In genomic region chr7:47792521-47793121, GRCh38 we compare ENCODE assay signal across 9 cellular contexts.
DNase-seq lines count a peak whose midpoint lies in the region; ATAC-seq and TF ChIP-seq lines count a peak whose summit lies in the region.
"Had no signal": no experiment of that assay in that cellular context is flagged by ENCODE, and none has a peak within 500 bp of the region (broad histone marks: within the 10 kb centered on the region; RNA-seq: fewer than 3 reads in every experiment).

No MANE protein-coding gene starts in this region.

- no peak for DNase-seq in AG09309 (ENCODE audit: low read depth)
- DNase-seq in KBM-7, result peak; percentile 21
- DNase-seq in WERI-Rb-1, result peak; percentile 17
- peak; percentile 35 for DNase-seq in inferior parietal cortex (ENCODE audit: extremely low spot score)
- no peak for DNase-seq in GM19238 (ENCODE audit: insufficient read length, low spot score)
- no peak for DNase-seq in NCI-H1105 (lab: John Stamatoyannopoulos, UW)
- DNase-seq in activated naive CD4-positive, alpha-beta T cell (lab: John Stamatoyannopoulos, UW), result no peak
- DNase-seq: DMS153 had no signal

- H3K27me3 ChIP-seq in WERI-Rb-1 (ENCODE audit: insufficient read depth, low read depth, severe bottlenecking), result no peaks in the 10 kb centered on the region

- H3K9me3 ChIP-seq in WERI-Rb-1 (ENCODE audit: severe bottlenecking), result no peaks in the 10 kb centered on the region

- in situ Hi-C loops in KBM-7 (cut with MboI; ENCODE audit: low pct_unique_long_range_greater_than_20kb, low sequenced_read_pairs), result no loop called here

- TF ChIP-seq CTCF in AG09309 (IDR thresholded peaks at IDR 0.05; ENCODE audit: control insufficient read depth, insufficient read depth, low read depth, low read length, missing control alignments), result peak; percentile 44
- peak; percentile 51 for TF ChIP-seq CTCF in WERI-Rb-1 (IDR thresholded peaks at IDR 0.05; ENCODE audit: low read depth, low read length)

- no peak overlapping the region for H3K27ac ChIP-seq in WERI-Rb-1

- no peaks in the 10 kb centered on the region for H3K36me3 ChIP-seq in WERI-Rb-1

- H3K4me3 ChIP-seq in AG09309 (ENCODE audit: control insufficient read depth, low read depth, low read length), result no peak overlapping the region
- no peak overlapping the region for H3K4me3 ChIP-seq in WERI-Rb-1 (ENCODE audit: low read depth, low read length)

- no peak for ATAC-seq in activated CD4-positive, CD25-positive, alpha-beta regulatory T cell treated with anti-CD3 and anti-CD28 coated beads, Interleukin-2, amount 50 U/mL, for 24 hours

Comparison
In these comparisons a context has a peak if more than half of its experiments do, and no peak if none do; other contexts are left out.
1. DNase-seq: peak in KBM-7 (single experiment), WERI-Rb-1 (single experiment) and inferior parietal cortex (single experiment); none in AG09309 (single experiment), GM19238 (single experiment), NCI-H1105 (single experiment) and activated naive CD4-positive, alpha-beta T cell (0 of 4).